In the genomic region with DNA sequence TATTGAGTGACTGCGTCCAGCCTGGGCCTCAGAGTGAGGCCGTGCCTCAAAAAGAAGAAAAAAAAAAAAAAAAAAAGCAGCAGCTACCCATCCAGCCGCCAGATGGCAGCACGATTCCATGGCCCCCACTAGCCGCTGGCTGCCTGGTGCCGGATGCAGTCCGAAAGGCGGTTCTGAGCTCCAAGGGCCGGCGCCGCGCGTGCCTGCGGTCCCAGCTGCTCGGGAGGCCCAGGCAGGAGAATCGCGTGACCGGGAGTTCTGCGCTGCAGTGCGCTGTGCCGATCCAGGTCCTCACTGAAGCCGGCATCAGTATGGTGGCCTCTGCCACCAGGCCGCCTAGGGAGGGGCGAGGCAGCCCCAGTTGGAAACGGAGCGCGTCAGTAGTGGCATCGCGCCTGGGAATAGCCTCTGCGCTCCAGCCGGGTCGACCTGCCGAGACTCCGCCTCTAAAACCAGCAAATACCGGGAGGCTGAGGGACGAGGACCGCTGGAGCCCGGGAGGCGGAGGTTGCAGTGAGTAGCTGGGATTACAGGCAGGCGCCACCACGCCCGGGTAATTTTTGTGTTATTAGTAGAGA, we compare ENCODE assay signal across 8 cellular contexts. TPM values are rescaled to one million over a fixed set of nuclear protein-coding genes. Genes with fewer than 3 reads are reported as not detected.
A peak's percentile ranks its signal among the peaks of the same experiment; 100 is the strongest.
DNase-seq lines count a peak whose midpoint lies in the region; ATAC-seq and TF ChIP-seq lines count a peak whose summit lies in the region.

No MANE protein-coding gene starts in this region.

- no peak overlapping the region for H3K27ac ChIP-seq in suprapubic skin

- peaks cover 1% of the 10 kb centered on the region for H3K27me3 Mint-ChIP-seq in IgD-negative memory B cell
- H3K27me3 Mint-ChIP-seq in activated naive CD4-positive, alpha-beta T cell treated with anti-CD3 and anti-CD28 coated beads for 36 hours (ENCODE audit: low read depth): peaks cover under 1% of the 10 kb centered on the region

- H3K9me3 Mint-ChIP-seq in IgD-negative memory B cell: no peaks in the 10 kb centered on the region
- H3K9me3 Mint-ChIP-seq in activated naive CD4-positive, alpha-beta T cell treated with anti-CD3 and anti-CD28 coated beads for 36 hours: no peaks in the 10 kb centered on the region

- H3K27me3 ChIP-seq in suprapubic skin: no peaks in the 10 kb centered on the region

- intact Hi-C loops in activated naive CD4-positive, alpha-beta T cell treated with anti-CD3 and anti-CD28 coated beads for 36 hours (cut with micrococcal nuclease): loop anchor here (1.0 to 5.0 kb wide), 4 partner anchors 38 to 324 kb away; no protein-coding TSS in a partner anchor

- CTCF ChIA-PET in activated naive CD4-positive, alpha-beta T cell treated with anti-CD3 and anti-CD28 coated beads for 36 hours (lab: Charles Lee): interaction anchor here (0.6 to 3.7 kb wide), 20 partner anchors 10 to 375 kb away, joined by 3 to 64 read pairs (median 5); a partner anchor contains a TSS

- TF ChIP-seq CTCF in suprapubic skin (IDR thresholded peaks at IDR 0.05): peak; percentile 62 to 85

- peak overlapping the region; percentile 48 for H3K4me3 ChIP-seq in suprapubic skin

- WGBS in suprapubic skin: 25% methylated on average over 18 of the region's 42 CpGs

- TF ChIP-seq EP300 in suprapubic skin (IDR thresholded peaks at IDR 0.05): no peak

- peak; percentile 84 for DNase-seq in DMS 273 (lab: John Stamatoyannopoulos, UW; ENCODE audit: unreplicated experiment)
- DNase-seq in SHP77 treated with DMSO at 0.1 percent for 48 hours (lab: John Stamatoyannopoulos, UW): peak; percentile 51
- peak; percentile 70 for DNase-seq in activated naive CD4-positive, alpha-beta T cell treated with anti-CD3 and anti-CD28 coated beads for 36 hours
- DNase-seq in germinal center (ENCODE audit: low spot score): peak; percentile 76
- DNase-seq in nucleus accumbens (lab: John Stamatoyannopoulos, UW): peak in 52 of 56 donors; percentile 27 to 82 (median 66)
- DNase-seq in suprapubic skin (ENCODE audit: low spot score in 2 of 2): peak; percentile 87 to 91

- ATAC-seq in HG02571 (IDR thresholded peaks at IDR 0.05; ENCODE audit: unreplicated experiment): no peak

- H3K36me3 Mint-ChIP-seq in IgD-negative memory B cell: no peaks in the 10 kb centered on the region
- no peaks in the 10 kb centered on the region for H3K36me3 Mint-ChIP-seq in activated naive CD4-positive, alpha-beta T cell treated with anti-CD3 and anti-CD28 coated beads for 36 hours (ENCODE audit: low read depth)

- H3K4me1 ChIP-seq in suprapubic skin: peaks cover 18% of the 10 kb centered on the region

- H3K36me3 ChIP-seq in suprapubic skin: no peaks in the 10 kb centered on the region

- H3K27ac Mint-ChIP-seq in IgD-negative memory B cell: peak overlapping the region in 1 of 3 donors; percentile 12
- H3K27ac Mint-ChIP-seq in activated naive CD4-positive, alpha-beta T cell treated with anti-CD3 and anti-CD28 coated beads for 36 hours: no peak overlapping the region

- peak overlapping the region in 3 of 4 donors; percentile 63 to 76 (median 68) for H3K4me3 Mint-ChIP-seq in IgD-negative memory B cell
- H3K4me3 Mint-ChIP-seq in activated naive CD4-positive, alpha-beta T cell treated with anti-CD3 and anti-CD28 coated beads for 36 hours: no peak overlapping the region

- TF ChIP-seq POLR2A in suprapubic skin (IDR thresholded peaks at IDR 0.05): no peak

- no peaks in the 10 kb centered on the region for H3K4me1 Mint-ChIP-seq in IgD-negative memory B cell
- no peaks in the 10 kb centered on the region for H3K4me1 Mint-ChIP-seq in activated naive CD4-positive, alpha-beta T cell treated with anti-CD3 and anti-CD28 coated beads for 36 hours (ENCODE audit: low read depth)

- no peaks in the 10 kb centered on the region for H3K9me3 ChIP-seq in suprapubic skin

RNA-seq across cellular contexts. Expression of a gene that starts 19.3 kb away (rescaled TPM):
- 0.16 TPM for polyA plus RNA-seq in IgD-negative memory B cell
- total RNA-seq in activated naive CD4-positive, alpha-beta T cell treated with anti-CD3 and anti-CD28 coated beads for 36 hours: under 1 TPM; 0.21 to 0.30 TPM
- total RNA-seq in suprapubic skin: 10 to 100 TPM in 1 of 4 donors, 1 to 10 TPM in 3; 2.8 to 11.3 (median 5.8) TPM

RNA-seq across cellular contexts. Expression of a gene that starts 24.3 kb away (rescaled TPM):
- polyA plus RNA-seq in IgD-negative memory B cell: 6.6 TPM
- 1 to 10 TPM; 7.9 to 8.0 TPM for total RNA-seq in activated naive CD4-positive, alpha-beta T cell treated with anti-CD3 and anti-CD28 coated beads for 36 hours
- 10 to 100 TPM in 3 of 4 donors, 1 to 10 TPM in 1; 9.3 to 17.5 (median 10.5) TPM for total RNA-seq in suprapubic skin
